Comparison of ENCODE assay signal across 19 cellular contexts in the genomic region with DNA sequence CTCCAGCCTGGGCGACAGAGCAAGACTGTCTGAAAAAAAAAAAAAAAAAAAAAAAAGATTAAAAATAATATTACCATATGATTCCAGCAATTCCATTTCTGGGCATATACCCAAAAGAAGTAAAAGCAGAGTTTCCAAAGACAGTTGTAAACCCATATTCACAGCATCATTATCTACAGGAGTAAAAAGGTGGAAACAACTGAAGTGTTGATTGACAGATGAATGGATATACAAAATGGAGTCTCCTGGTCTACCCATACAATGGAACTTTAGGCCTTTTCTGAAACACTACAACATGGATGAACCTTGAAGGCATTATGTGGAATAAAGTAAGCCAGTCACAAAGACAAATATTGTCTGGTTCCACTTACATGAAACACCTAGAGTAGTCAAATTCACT. TPM values are rescaled to one million over a fixed set of nuclear protein-coding genes. Genes with fewer than 3 reads are reported as not detected.
"Had no signal": no experiment of that assay in that cellular context is flagged by ENCODE, and none has a peak within 500 bp of the region (broad histone marks: within the 10 kb centered on the region; RNA-seq: fewer than 3 reads in every experiment).

No MANE protein-coding gene starts in this region.

- H3K27ac ChIP-seq: coronary artery, lower lobe of right lung, prostate gland, thoracic aorta, upper lobe of left lung had no signal

- H3K4me1 ChIP-seq: prostate gland had no signal

- ATAC-seq: lower lobe of right lung; naive thymus-derived CD4-positive, alpha-beta T cell; SK-N-SH treated with all-trans-retinoic acid at 6 μM for 48 hours; WTC11 had no signal

- H3K9me3 ChIP-seq: lower lobe of right lung, prostate gland, spleen, thoracic aorta, upper lobe of left lung had no signal

- H3K36me3 Mint-ChIP-seq: WTC11 had no signal

- H3K27me3 ChIP-seq: spleen, upper lobe of left lung had no signal

- DNase-seq: activated CD4-positive, alpha-beta T cell treated with anti-CD3 and anti-CD28 coated beads, Interleukin-2, amount 50 U/mL, for 48 hours; activated gamma-delta T cell; activated naive CD4-positive, alpha-beta T cell treated with anti-CD3 and anti-CD28 coated beads, Interleukin-2, amount 50 U/mL, for 16 hours; amniotic stem cell; lower lobe of right lung; mesendoderm; naive thymus-derived CD4-positive, alpha-beta T cell; spleen; stimulated activated CD4-positive, alpha-beta T cell treated with anti-CD3 and anti-CD28 coated beads, Interleukin-4, amount 100 ng/mL, for 1 hour; stimulated activated naive CD4-positive, alpha-beta T cell; upper lobe of left lung had no signal

- H3K4me3 Mint-ChIP-seq: activated T-helper 1 cell treated with anti-CD3 and anti-CD28 coated beads, Interleukin-12 subunit alpha, Interleukin-12 subunit beta, Interleukin-2, Interleukin-4 antibody, amounts not matched to agents 30 ng/mL and 10 ng/mL and 1 ng/mL, durations not matched to agents 14 hours and 24 hours and 36 hours; naive thymus-derived CD4-positive, alpha-beta T cell; WTC11 had no signal

- H3K36me3 ChIP-seq: lower lobe of right lung, prostate gland, thoracic aorta, upper lobe of left lung had no signal

- H3K4me3 ChIP-seq: coronary artery, lower lobe of right lung, prostate gland, spleen, thoracic aorta, upper lobe of left lung had no signal

- H3K27me3 Mint-ChIP-seq: naive thymus-derived CD4-positive, alpha-beta T cell had no signal

- H3K27ac Mint-ChIP-seq: activated T-helper 1 cell treated with anti-CD3 and anti-CD28 coated beads, Interleukin-12 subunit alpha, Interleukin-12 subunit beta, Interleukin-2, Interleukin-4 antibody, amounts not matched to agents 30 ng/mL and 10 ng/mL and 1 ng/mL, durations not matched to agents 14 hours and 24 hours and 36 hours; WTC11 had no signal

- H3K9me3 Mint-ChIP-seq: activated T-helper 1 cell treated with anti-CD3 and anti-CD28 coated beads, Interleukin-12 subunit alpha, Interleukin-12 subunit beta, Interleukin-2, Interleukin-4 antibody, amounts not matched to agents 30 ng/mL and 10 ng/mL and 1 ng/mL, durations not matched to agents 14 hours and 24 hours and 36 hours; naive thymus-derived CD4-positive, alpha-beta T cell; WTC11 had no signal

RNA-seq across cellular contexts. Expression of a gene that starts 5.7 kb away (rescaled TPM):
- total RNA-seq: activated T-helper 1 cell treated with anti-CD3 and anti-CD28 coated beads, Interleukin-12 subunit alpha, Interleukin-12 subunit beta, Interleukin-2, Interleukin-4 antibody, amounts not matched to agents 30 ng/mL and 10 ng/mL and 1 ng/mL, durations not matched to agents 14 hours and 24 hours and 36 hours; epithelial cell of proximal tubule; naive thymus-derived CD4-positive, alpha-beta T cell; osteocyte; prostate gland; thoracic aorta; upper lobe of left lung; WTC11 had no signal
